1 cellular context compared by ENCODE assay signal in genomic region chr3:49673715-49674490, GRCh38.
TF ChIP-seq lines count a peak whose summit lies in the region.

TSS of gene APEH (plus strand) at chr3:49674351. CDS start at chr3:49674402, 51 bp downstream.

TF ChIP-seq in K562, 482 proteins besides CTCF, POLR2A, EP300 and RAD21 (continued from another document and continues in another):
- TF ChIP-seq, protein P1, sequence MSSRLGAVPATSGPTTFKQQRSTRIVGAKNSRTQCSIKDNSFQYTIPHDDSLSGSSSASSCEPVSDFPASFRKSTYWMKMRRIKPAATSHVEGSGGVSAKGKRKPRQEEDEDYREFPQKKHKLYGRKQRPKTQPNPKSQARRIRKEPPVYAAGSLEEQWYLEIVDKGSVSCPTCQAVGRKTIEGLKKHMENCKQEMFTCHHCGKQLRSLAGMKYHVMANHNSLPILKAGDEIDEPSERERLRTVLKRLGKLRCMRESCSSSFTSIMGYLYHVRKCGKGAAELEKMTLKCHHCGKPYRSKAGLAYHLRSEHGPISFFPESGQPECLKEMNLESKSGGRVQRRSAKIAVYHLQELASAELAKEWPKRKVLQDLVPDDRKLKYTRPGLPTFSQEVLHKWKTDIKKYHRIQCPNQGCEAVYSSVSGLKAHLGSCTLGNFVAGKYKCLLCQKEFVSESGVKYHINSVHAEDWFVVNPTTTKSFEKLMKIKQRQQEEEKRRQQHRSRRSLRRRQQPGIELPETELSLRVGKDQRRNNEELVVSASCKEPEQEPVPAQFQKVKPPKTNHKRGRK (tag; IDR thresholded peaks at IDR 0.05), result no peak
- TF ChIP-seq YY1 (IDR thresholded peaks at IDR 0.05; ENCODE audit: borderline replicate concordance in 1 of 3, control insufficient read depth in 1 of 3, extremely low read depth in 1 of 3, insufficient read depth in 3 of 3, insufficient read length in 1 of 3, insufficient replicate concordance in 2 of 3, low read depth in 1 of 3, low read length in 2 of 3), result peak in 2 of 3 experiments; percentile 3 to 34
- no peak for TF ChIP-seq ZBTB17 (CRISPR knock-in tag; IDR thresholded peaks at IDR 0.05)
- TF ChIP-seq TOE1 (IDR thresholded peaks at IDR 0.05; ENCODE audit: borderline replicate concordance), result peak; percentile 87; the same call in 1 of the 2 replicates
- TF ChIP-seq TOE1 (CRISPR knock-in tag; IDR thresholded peaks at IDR 0.05; ENCODE audit: borderline replicate concordance, low read depth), result no peak
- no peak for TF ChIP-seq ILK (tag; IDR thresholded peaks at IDR 0.05; ENCODE audit: borderline replicate concordance, low read depth)
- TF ChIP-seq TGIF2 (CRISPR knock-in tag; IDR thresholded peaks at IDR 0.05), result no peak
- TF ChIP-seq, protein P2, sequence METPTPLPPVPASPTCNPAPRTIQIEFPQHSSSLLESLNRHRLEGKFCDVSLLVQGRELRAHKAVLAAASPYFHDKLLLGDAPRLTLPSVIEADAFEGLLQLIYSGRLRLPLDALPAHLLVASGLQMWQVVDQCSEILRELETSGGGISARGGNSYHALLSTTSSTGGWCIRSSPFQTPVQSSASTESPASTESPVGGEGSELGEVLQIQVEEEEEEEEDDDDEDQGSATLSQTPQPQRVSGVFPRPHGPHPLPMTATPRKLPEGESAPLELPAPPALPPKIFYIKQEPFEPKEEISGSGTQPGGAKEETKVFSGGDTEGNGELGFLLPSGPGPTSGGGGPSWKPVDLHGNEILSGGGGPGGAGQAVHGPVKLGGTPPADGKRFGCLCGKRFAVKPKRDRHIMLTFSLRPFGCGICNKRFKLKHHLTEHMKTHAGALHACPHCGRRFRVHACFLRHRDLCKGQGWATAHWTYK (CRISPR knock-in tag; IDR thresholded peaks at IDR 0.05), result no peak
- no peak for TF ChIP-seq NR4A1 (CRISPR knock-in tag; IDR thresholded peaks at IDR 0.05)
- TF ChIP-seq NR4A1 (tag; IDR thresholded peaks at IDR 0.05), result 0 out of 2 replicates have a peak, but pooled peaks have one; percentile 7
- no peak for TF ChIP-seq ZNF143 (CRISPR knock-in tag; IDR thresholded peaks at IDR 0.05)
- TF ChIP-seq E2F1 (CRISPR knock-in tag; IDR thresholded peaks at IDR 0.05), result no peak
- no peak for TF ChIP-seq STAG1 (CRISPR knock-in tag; IDR thresholded peaks at IDR 0.05; ENCODE audit: borderline replicate concordance)
- TF ChIP-seq CC2D1A (IDR thresholded peaks at IDR 0.05), result 0 out of 2 replicates have a peak, but pooled peaks have one; percentile 20
- no peak for TF ChIP-seq U2AF2 (optimal IDR thresholded peaks at IDR 0.05; ENCODE audit: low read depth, low read length)
- TF ChIP-seq CSDE1 (IDR thresholded peaks at IDR 0.05), result no peak
- TF ChIP-seq ZFP36 (IDR thresholded peaks at IDR 0.05; ENCODE audit: low read depth, low read length, partially characterized antibody), result no peak
- TF ChIP-seq PHB (CRISPR knock-in tag; IDR thresholded peaks at IDR 0.05), result no peak
- TF ChIP-seq, protein P3, sequence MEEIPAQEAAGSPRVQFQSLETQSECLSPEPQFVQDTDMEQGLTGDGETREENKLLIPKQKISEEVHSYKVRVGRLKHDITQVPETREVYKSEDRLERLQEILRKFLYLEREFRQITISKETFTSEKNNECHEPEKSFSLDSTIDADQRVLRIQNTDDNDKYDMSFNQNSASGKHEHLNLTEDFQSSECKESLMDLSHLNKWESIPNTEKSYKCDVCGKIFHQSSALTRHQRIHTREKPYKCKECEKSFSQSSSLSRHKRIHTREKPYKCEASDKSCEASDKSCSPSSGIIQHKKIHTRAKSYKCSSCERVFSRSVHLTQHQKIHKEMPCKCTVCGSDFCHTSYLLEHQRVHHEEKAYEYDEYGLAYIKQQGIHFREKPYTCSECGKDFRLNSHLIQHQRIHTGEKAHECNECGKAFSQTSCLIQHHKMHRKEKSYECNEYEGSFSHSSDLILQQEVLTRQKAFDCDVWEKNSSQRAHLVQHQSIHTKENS (CRISPR knock-in tag; IDR thresholded peaks at IDR 0.05), result no peak
- no peak for TF ChIP-seq ZNF407 (IDR thresholded peaks at IDR 0.05; ENCODE audit: low read depth)
- TF ChIP-seq, protein P4, sequence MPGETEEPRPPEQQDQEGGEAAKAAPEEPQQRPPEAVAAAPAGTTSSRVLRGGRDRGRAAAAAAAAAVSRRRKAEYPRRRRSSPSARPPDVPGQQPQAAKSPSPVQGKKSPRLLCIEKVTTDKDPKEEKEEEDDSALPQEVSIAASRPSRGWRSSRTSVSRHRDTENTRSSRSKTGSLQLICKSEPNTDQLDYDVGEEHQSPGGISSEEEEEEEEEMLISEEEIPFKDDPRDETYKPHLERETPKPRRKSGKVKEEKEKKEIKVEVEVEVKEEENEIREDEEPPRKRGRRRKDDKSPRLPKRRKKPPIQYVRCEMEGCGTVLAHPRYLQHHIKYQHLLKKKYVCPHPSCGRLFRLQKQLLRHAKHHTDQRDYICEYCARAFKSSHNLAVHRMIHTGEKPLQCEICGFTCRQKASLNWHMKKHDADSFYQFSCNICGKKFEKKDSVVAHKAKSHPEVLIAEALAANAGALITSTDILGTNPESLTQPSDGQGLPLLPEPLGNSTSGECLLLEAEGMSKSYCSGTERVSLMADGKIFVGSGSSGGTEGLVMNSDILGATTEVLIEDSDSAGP (CRISPR knock-in tag; IDR thresholded peaks at IDR 0.05), result no peak
- no peak for TF ChIP-seq ARID1B (IDR thresholded peaks at IDR 0.05)
- TF ChIP-seq MITF (IDR thresholded peaks at IDR 0.05), result no peak
- no peak; the same call in 1 of the 2 replicates for TF ChIP-seq CHD2 (IDR thresholded peaks at IDR 0.05; ENCODE audit: low read depth, low read length)
- TF ChIP-seq CBX2 (IDR thresholded peaks at IDR 0.05; ENCODE audit: insufficient read depth, low read length, poor library complexity, severe bottlenecking), result no peak
- peak; percentile 59 for TF ChIP-seq BHLHE40 (IDR thresholded peaks at IDR 0.05; ENCODE audit: low read length)
- no peak for TF ChIP-seq GATA2 (CRISPR knock-in tag; IDR thresholded peaks at IDR 0.05)
- TF ChIP-seq JUNB (CRISPR knock-in tag; conservative IDR thresholded peaks at IDR 0.05), result no peak
- TF ChIP-seq PCBP1 (IDR thresholded peaks at IDR 0.05; ENCODE audit: low read depth, low read length, poor library complexity, severe bottlenecking), result peak; percentile 61
- peak; percentile 60; the same call in 1 of the 2 replicates for TF ChIP-seq CBX1 (IDR thresholded peaks at IDR 0.05; ENCODE audit: low read depth)
- TF ChIP-seq XRCC3 (IDR thresholded peaks at IDR 0.05), result no peak
- TF ChIP-seq, protein P5, sequence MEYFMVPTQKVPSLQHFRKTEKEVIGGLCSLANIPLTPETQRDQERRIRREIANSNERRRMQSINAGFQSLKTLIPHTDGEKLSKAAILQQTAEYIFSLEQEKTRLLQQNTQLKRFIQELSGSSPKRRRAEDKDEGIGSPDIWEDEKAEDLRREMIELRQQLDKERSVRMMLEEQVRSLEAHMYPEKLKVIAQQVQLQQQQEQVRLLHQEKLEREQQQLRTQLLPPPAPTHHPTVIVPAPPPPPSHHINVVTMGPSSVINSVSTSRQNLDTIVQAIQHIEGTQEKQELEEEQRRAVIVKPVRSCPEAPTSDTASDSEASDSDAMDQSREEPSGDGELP (CRISPR knock-in tag; IDR thresholded peaks at IDR 0.05; ENCODE audit: borderline replicate concordance), result peak; percentile 63
- TF ChIP-seq NRF1 (conservative IDR thresholded peaks at IDR 0.05 in 1 of 2, IDR thresholded peaks at IDR 0.05 in 1 of 2), result peak in 1 of 2 experiments; percentile 69; a peak in 3 of 4 replicates
- no peak for TF ChIP-seq CAMTA2 (CRISPR knock-in tag; conservative IDR thresholded peaks at IDR 0.05)
- 0 out of 2 replicates have a peak, but pooled peaks have one; percentile 11 for TF ChIP-seq MTA3 (IDR thresholded peaks at IDR 0.05; ENCODE audit: borderline replicate concordance)
- peak; percentile 57 for TF ChIP-seq CXXC5 (CRISPR knock-in tag; IDR thresholded peaks at IDR 0.05)
- TF ChIP-seq ZFX (CRISPR knock-in tag; IDR thresholded peaks at IDR 0.05), result peak; percentile 86
- TF ChIP-seq NCOA1 (IDR thresholded peaks at IDR 0.05; ENCODE audit: low read depth), result peak; percentile 87
- TF ChIP-seq RUNX1 (IDR thresholded peaks at IDR 0.05; ENCODE audit: low read depth), result no peak
- TF ChIP-seq ARHGAP35 (IDR thresholded peaks at IDR 0.05; ENCODE audit: partially characterized antibody), result no peak
- no peak for TF ChIP-seq HLTF (IDR thresholded peaks at IDR 0.05)
- TF ChIP-seq ZNF384 (IDR thresholded peaks at IDR 0.05; ENCODE audit: low read depth, low read length), result no peak
- TF ChIP-seq CBFA2T2 (conservative IDR thresholded peaks at IDR 0.05), result 0 out of 2 replicates have a peak, but pooled peaks have one; percentile 1
- TF ChIP-seq ZC3H4 (CRISPR knock-in tag; IDR thresholded peaks at IDR 0.05; ENCODE audit: borderline replicate concordance), result no peak
- no peak for TF ChIP-seq ZNF12 (CRISPR knock-in tag; IDR thresholded peaks at IDR 0.05)
- TF ChIP-seq, protein P6, sequence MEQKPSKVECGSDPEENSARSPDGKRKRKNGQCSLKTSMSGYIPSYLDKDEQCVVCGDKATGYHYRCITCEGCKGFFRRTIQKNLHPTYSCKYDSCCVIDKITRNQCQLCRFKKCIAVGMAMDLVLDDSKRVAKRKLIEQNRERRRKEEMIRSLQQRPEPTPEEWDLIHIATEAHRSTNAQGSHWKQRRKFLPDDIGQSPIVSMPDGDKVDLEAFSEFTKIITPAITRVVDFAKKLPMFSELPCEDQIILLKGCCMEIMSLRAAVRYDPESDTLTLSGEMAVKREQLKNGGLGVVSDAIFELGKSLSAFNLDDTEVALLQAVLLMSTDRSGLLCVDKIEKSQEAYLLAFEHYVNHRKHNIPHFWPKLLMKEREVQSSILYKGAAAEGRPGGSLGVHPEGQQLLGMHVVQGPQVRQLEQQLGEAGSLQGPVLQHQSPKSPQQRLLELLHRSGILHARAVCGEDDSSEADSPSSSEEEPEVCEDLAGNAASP (IDR thresholded peaks at IDR 0.05), result no peak
- TF ChIP-seq MEIS2 (IDR thresholded peaks at IDR 0.05; ENCODE audit: partially characterized antibody), result peak; percentile 15
- TF ChIP-seq HDAC2 (IDR thresholded peaks at IDR 0.05), result no peak
- no peak for TF ChIP-seq ZNF695 (CRISPR knock-in tag; IDR thresholded peaks at IDR 0.05)
